ENCODE assay signal across 34 cellular contexts in the genomic region with DNA sequence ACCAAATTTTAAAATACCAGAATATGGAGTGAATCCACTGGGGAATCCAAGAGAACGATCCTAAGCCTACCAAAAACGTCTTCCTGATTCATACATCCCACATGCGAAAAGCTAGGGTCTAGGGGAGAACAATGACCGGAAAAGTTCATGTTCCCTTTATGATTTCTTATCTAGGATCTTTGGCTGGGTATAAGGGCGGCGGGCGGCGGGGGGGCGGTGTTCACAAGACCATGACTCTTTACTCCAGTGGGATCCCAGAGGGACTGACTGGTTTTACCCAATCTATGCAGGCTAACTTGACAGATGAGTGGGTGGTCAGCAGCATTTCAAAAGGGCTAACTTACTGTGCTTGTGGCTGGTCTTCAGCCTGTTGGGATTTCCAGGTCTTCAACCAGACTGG.
"Had no signal": no experiment of that assay in that cellular context is flagged by ENCODE, and none has a peak within 500 bp of the region (broad histone marks: within the 10 kb centered on the region; RNA-seq: fewer than 3 reads in every experiment).

No MANE protein-coding gene starts in this region.

- H3K36me3 ChIP-seq: MG63 had no signal

- H3K4me2 ChIP-seq: KMS-11 had no signal

- DNase-seq: Karpas-422, Kasumi-1, MG63, MM.1S, MV-4-11, NCI-H1048, NCI-H1092, NCI-H1092 treated with DMSO at 0.1 percent for 48 hours, NCI-H1105, NCI-H1105 treated with DMSO at 0.1 percent for 48 hours, NCI-H1417, NCI-H1417 treated with DMSO at 0.1 percent for 48 hours, NCI-H1436, NCI-H1436 treated with DMSO at 0.1 percent for 48 hours, NCI-H146, NCI-H1694, NCI-H1694 treated with DMSO at 0.1 percent for 48 hours, NCI-H187, NCI-H187 treated with DMSO at 0.1 percent for 48 hours, NCI-H1930, NCI-H2029, NCI-H2029 treated with DMSO at 0.1 percent for 48 hours, NCI-H2081, NCI-H2081 treated with DMSO at 0.1 percent for 48 hours, NCI-H2107, NCI-H2171, NCI-H2171 treated with DMSO at 0.1 percent for 48 hours, NCI-H2227 treated with DMSO at 0.1 percent for 48 hours, NCI-H226, NCI-H345, NCI-H446, NCI-H446 treated with DMSO at 0.1 percent for 48 hours, NCI-H510A had no signal

- H3K9ac ChIP-seq: KMS-11 had no signal

- H3K27me3 ChIP-seq: MG63 had no signal

- H3K4me3 ChIP-seq: MG63 had no signal

- H3K9me3 ChIP-seq: MG63 had no signal

- H3K27ac ChIP-seq: KMS-11 had no signal
